ENCODE assay signal across 8 cellular contexts in the genomic region with DNA sequence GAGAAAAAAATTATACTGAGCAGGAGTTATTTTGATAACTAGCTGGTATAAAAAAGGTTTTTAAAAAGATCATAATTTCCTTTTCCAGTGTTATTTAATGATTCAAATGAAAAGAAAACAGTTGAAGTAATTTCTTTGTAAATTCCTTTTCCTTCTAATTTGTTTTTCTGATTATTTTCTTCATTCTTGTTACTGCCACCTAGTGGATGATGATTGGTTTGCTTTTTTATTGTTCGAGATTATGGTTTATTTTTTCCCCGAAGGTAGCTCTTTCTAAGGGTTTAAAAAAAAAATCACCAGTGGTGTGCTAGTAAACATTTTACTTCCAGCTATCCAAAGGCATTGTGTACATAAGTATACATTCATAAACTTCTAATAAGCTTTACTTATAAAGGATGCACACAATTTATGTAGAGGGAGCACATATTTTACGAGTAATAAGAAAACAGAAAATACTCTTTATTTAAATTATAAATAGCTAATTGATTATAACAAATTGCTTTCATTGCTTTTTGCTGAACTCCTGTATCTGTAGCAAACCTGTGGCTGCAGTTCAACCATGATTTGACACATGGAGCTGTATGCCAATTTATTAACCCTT.
DNase-seq lines count a peak whose midpoint lies in the region; ATAC-seq, FAIRE-seq and TF ChIP-seq lines count a peak whose summit lies in the region.

No MANE protein-coding gene starts in this region.

- no peak overlapping the region for H3K27ac Mint-ChIP-seq in endodermal cell

- no peak for TF ChIP-seq POLR2A in gastrocnemius medialis (IDR thresholded peaks at IDR 0.05)

- intact Hi-C loops in gastrocnemius medialis (cut with DNase I; ENCODE audit: low total_unique reads) = no loop called here

- ATAC-seq in gastrocnemius medialis (no peak), GM19351 (IDR thresholded peaks at IDR 0.05; ENCODE audit: unreplicated experiment) (no peak)

- TF ChIP-seq CTCF in endodermal cell (conservative IDR thresholded peaks at IDR 0.05) = peak; percentile 80
- TF ChIP-seq CTCF in gastrocnemius medialis (IDR thresholded peaks at IDR 0.05 in 4 of 5, conservative IDR thresholded peaks at IDR 0.05 in 1 of 5) = peak in 3 of 5 experiments; percentile 10 to 59 (median 42)

- H3K36me3 ChIP-seq in endodermal cell (ENCODE audit: control insufficient read depth, insufficient read depth, low read length) = peaks cover 11% of the 10 kb centered on the region
- H3K36me3 ChIP-seq in gastrocnemius medialis = no peaks in the 10 kb centered on the region

- H3K9ac ChIP-seq in endodermal cell (ENCODE audit: extremely low read depth, low read length, poor library complexity, severe bottlenecking) = no peak overlapping the region

- H3K27ac ChIP-seq in endodermal cell (ENCODE audit: low read depth, low read length) (no peak overlapping the region), gastrocnemius medialis (no peak overlapping the region)

- no peak for FAIRE-seq in urothelium cell line (lab: Jason Lieb, UNC)

- peaks cover 3% of the 10 kb centered on the region for H3K9me3 ChIP-seq in endodermal cell (ENCODE audit: control insufficient read depth, low read length)
- H3K9me3 ChIP-seq in gastrocnemius medialis = no peaks in the 10 kb centered on the region

- no peaks in the 10 kb centered on the region for H3K27me3 Mint-ChIP-seq in endodermal cell (ENCODE audit: insufficient read depth)

- peaks cover 22% of the 10 kb centered on the region for H3K36me3 Mint-ChIP-seq in endodermal cell (ENCODE audit: low read depth)

- H3K9me3 Mint-ChIP-seq in endodermal cell = peaks cover 7% of the 10 kb centered on the region

- H3K4me3 Mint-ChIP-seq in endodermal cell = no peak overlapping the region

- peaks cover 9% of the 10 kb centered on the region for H3K4me1 ChIP-seq in endodermal cell (ENCODE audit: control insufficient read depth, insufficient read depth, low read length)
- no peaks in the 10 kb centered on the region for H3K4me1 ChIP-seq in gastrocnemius medialis

- DNase-seq in NCI-H1092 treated with DMSO at 0.1 percent for 48 hours (lab: John Stamatoyannopoulos, UW) (peak; percentile 22), NCI-H1092 (lab: John Stamatoyannopoulos, UW) (no peak), NCI-H748 treated with DMSO at 0.1 percent for 48 hours (lab: John Stamatoyannopoulos, UW) (peak; percentile 6), endodermal cell (no peak), gastrocnemius medialis (no peak), NCI-H2227 treated with DMSO at 0.1 percent for 48 hours (lab: John Stamatoyannopoulos, UW) (no peak), urothelium cell line (ENCODE audit: low spot score) (no peak)

- H3K4me3 ChIP-seq in endodermal cell (ENCODE audit: low read length) (no peak overlapping the region), gastrocnemius medialis (no peak overlapping the region)

- 80% methylated on average over 2 of the region's 3 CpGs; no CpG with 5 or more reads in 1 of the 2 experiments for WGBS in endodermal cell (ENCODE audit: insufficient coverage in 1 of 2, insufficient read length in 1 of 2), 2 experiments

- in situ Hi-C loops in gastrocnemius medialis (cut with MboI; ENCODE audit: low sequenced_read_pairs in 4 of 4) = no loop called here

- H3K27me3 ChIP-seq in endodermal cell (ENCODE audit: control insufficient read depth, insufficient read depth, low read length, poor library complexity, severe bottlenecking) (no peaks in the 10 kb centered on the region), gastrocnemius medialis (no peaks in the 10 kb centered on the region)

- H3K4me1 Mint-ChIP-seq in endodermal cell = peaks cover 19% of the 10 kb centered on the region

Comparison
In these comparisons a context has a peak if more than half of its experiments do, and no peak if none do; other contexts are left out.
1. DNase-seq: peak in NCI-H1092 treated with DMSO at 0.1 percent for 48 hours (single experiment) and NCI-H748 treated with DMSO at 0.1 percent for 48 hours (single experiment); none in NCI-H1092 (single experiment), endodermal cell (single experiment), gastrocnemius medialis (0 of 2), NCI-H2227 treated with DMSO at 0.1 percent for 48 hours (single experiment) and urothelium cell line (single experiment).